ENCODE assay signal across 9 cellular contexts in genomic region chr10:28663576-28664368, GRCh38. TPM values are rescaled to one million over a fixed set of nuclear protein-coding genes. Genes with fewer than 3 reads are reported as not detected.
DNase-seq lines count a peak whose midpoint lies in the region; ATAC-seq and TF ChIP-seq lines count a peak whose summit lies in the region.
"Had no signal": no experiment of that assay in that cellular context is flagged by ENCODE, and none has a peak within 500 bp of the region (broad histone marks: within the 10 kb centered on the region; RNA-seq: fewer than 3 reads in every experiment).

No MANE protein-coding gene starts in this region.

- peak; percentile 90 for ATAC-seq in HG02759 (IDR thresholded peaks at IDR 0.05; ENCODE audit: unreplicated experiment)
- peak; percentile 86 for ATAC-seq in T-helper 17 cell
- ATAC-seq in left ventricle myocardium superior = peak; percentile 94

- DNase-seq in NCI-H1417 (lab: John Stamatoyannopoulos, UW) (peak; percentile 65 to 86 (median 78)), NCI-H1417 treated with DMSO at 0.1 percent for 48 hours (lab: John Stamatoyannopoulos, UW) (no peak), NCI-H146 (lab: John Stamatoyannopoulos, UW) (peak; percentile 81), T-helper 17 cell (peak; percentile 21 to 54 (median 37)), amygdala (lab: John Stamatoyannopoulos, UW) (peak in 50 of 56 donors; percentile 8 to 85 (median 62)), left ventricle myocardium superior (peak; percentile 72), retinal pigment epithelial cell (ENCODE audit: low read depth) (no peak)

- H3K27ac Mint-ChIP-seq in T-helper 17 cell = no peak overlapping the region

- no peak overlapping the region for H3K4me3 ChIP-seq in retinal pigment epithelial cell (ENCODE audit: low read length)
- H3K4me3 ChIP-seq: skin epidermis had no signal

- no peaks in the 10 kb centered on the region for H3K36me3 Mint-ChIP-seq in T-helper 17 cell (ENCODE audit: low read depth)

- intact Hi-C loops in left ventricle myocardium superior (cut with micrococcal nuclease) = loop anchor here (5.0 to 10.0 kb wide), 2 partner anchors 329 to 641 kb away; no protein-coding TSS in a partner anchor

- TF ChIP-seq CTCF in retinal pigment epithelial cell (conservative IDR thresholded peaks at IDR 0.05; ENCODE audit: low read depth, low read length) = peak; percentile 99

- peaks cover 8% of the 10 kb centered on the region for H3K4me1 Mint-ChIP-seq in T-helper 17 cell

- no peak overlapping the region for H3K4me3 Mint-ChIP-seq in T-helper 17 cell

- peaks cover 55% of the 10 kb centered on the region for H3K27me3 Mint-ChIP-seq in T-helper 17 cell

- no peaks in the 10 kb centered on the region for H3K9me3 ChIP-seq in T-helper 17 cell (ENCODE audit: control insufficient read depth, low read length, poor library complexity, severe bottlenecking)

RNA-seq across cellular contexts. Expression of gene BAMBI, which starts 13.5 kb away (rescaled TPM):
- total RNA-seq in T-helper 17 cell = 1 to 10 TPM in 1 of 2 donors, under 1 TPM in 1; 0.92 to 4.1 TPM
- total RNA-seq in left ventricle myocardium superior = 12.5 TPM

Comparison
In these comparisons a context has a peak if more than half of its experiments do, and no peak if none do; other contexts are left out.
1. DNase-seq: peak in NCI-H1417 (3 of 3), NCI-H146 (single experiment), T-helper 17 cell (3 of 3), amygdala (50 of 56) and left ventricle myocardium superior (single experiment); none in NCI-H1417 treated with DMSO at 0.1 percent for 48 hours (single experiment) and retinal pigment epithelial cell (single experiment).
2. Peak in every context shown above with its lines, with median percentiles within 50 percentile points of each other: ATAC-seq.